8 cellular contexts compared by ENCODE assay signal in the genomic region with DNA sequence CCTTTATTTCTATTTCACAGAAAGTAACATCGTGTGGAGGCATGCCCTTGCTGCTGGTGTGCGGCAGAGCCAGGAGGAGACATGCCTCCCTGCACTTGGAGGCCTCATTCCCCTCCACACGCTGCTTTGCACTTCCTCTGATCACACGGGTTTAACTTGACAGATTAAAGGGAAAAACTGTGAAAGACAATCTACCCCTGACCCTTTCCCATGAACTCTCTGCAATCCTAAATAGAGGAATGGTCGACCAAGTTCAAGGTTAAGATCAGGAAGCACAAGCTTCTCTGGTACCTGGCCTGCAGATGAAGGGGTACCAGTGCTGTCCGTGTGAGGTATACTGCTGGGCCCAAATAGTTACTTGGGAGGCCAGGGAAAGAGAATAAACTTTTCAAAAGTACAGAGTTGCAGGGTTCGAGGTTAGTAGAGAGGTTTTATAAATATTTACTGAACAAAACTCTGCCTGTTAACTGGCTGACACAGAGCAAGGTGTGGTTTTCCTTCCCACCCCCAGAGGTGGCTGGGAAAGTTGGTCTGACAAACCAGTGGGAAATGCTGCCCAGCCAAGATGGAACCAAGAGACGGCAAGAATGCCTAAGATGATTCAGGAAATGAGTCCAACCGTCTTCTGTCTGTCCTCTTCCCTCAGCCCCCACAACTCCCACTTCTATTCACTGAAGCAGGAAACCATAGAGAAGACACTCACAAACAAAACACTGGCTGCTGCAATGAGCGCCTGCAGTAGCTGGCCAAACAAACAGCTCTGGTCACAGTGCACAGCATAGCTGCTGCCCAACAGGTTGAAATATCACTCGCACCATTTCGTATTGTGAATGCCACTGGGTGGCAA.
DNase-seq lines count a peak whose midpoint lies in the region; TF ChIP-seq lines count a peak whose summit lies in the region.

No MANE protein-coding gene starts in this region.

- no peaks in the 10 kb centered on the region for H3K9me3 Mint-ChIP-seq in Calu3 (ENCODE audit: low read depth, unreplicated experiment)
- H3K9me3 Mint-ChIP-seq in activated naive CD4-positive, alpha-beta T cell treated with anti-CD3 and anti-CD28 coated beads, Interleukin-2, amount 10 ng/mL, durations not matched to agents 7 days and 5 days: no peaks in the 10 kb centered on the region
- no peaks in the 10 kb centered on the region for H3K9me3 Mint-ChIP-seq in activated T-cell treated with anti-CD3 and anti-CD28 coated beads, Interleukin-2, amount 50 U/mL, for 24 hours

- TF ChIP-seq CTCF in Calu3 (IDR thresholded peaks at IDR 0.05; ENCODE audit: unreplicated experiment) (no peak), HEK293 (tag by site-specific recombination; IDR thresholded peaks at IDR 0.05) (no peak)

- DNase-seq in Calu3 (no peak), SJSA1 (ENCODE audit: low read depth in 1 of 2, low spot score in 2 of 2) (peak; percentile 87 to 91), left kidney (ENCODE audit: low read depth, low spot score) (peak; percentile 88), anterior cingulate cortex (lab: John Stamatoyannopoulos, UW) (no peak), NCI-H1436 (lab: John Stamatoyannopoulos, UW) (no peak)
- DNase-seq in activated naive CD4-positive, alpha-beta T cell treated with anti-CD3 and anti-CD28 coated beads, Interleukin-2, amount 10 ng/mL, durations not matched to agents 7 days and 5 days: no peak
- no peak for DNase-seq in activated T-cell treated with anti-CD3 and anti-CD28 coated beads, Interleukin-2, amount 50 U/mL, for 24 hours

- CTCF ChIA-PET in Calu3 (lab: Charles Lee) (interaction anchor here (0.7 to 1.0 kb wide), 5 partner anchors 21 to 467 kb away, joined by 3 to 5 read pairs (median 3); no protein-coding TSS in a partner anchor), HEK293 (lab: Yijun Ruan, JAX) (interaction anchor here (0.9 to 2.0 kb wide), 2 partner anchors 18 to 23 kb away, joined by 5 to 10 read pairs; no protein-coding TSS in a partner anchor)
- CTCF ChIA-PET in activated naive CD4-positive, alpha-beta T cell treated with anti-CD3 and anti-CD28 coated beads, Interleukin-2, amount 10 ng/mL, durations not matched to agents 7 days and 5 days (lab: Charles Lee): interaction anchor here (0.8 to 4.1 kb wide), 3 partner anchors 20 to 85 kb away, joined by 4 to 15 read pairs (median 5); no protein-coding TSS in a partner anchor

- no peak overlapping the region for H3K4me3 Mint-ChIP-seq in Calu3 (ENCODE audit: low read depth, unreplicated experiment)
- no peak overlapping the region for H3K4me3 Mint-ChIP-seq in activated naive CD4-positive, alpha-beta T cell treated with anti-CD3 and anti-CD28 coated beads, Interleukin-2, amount 10 ng/mL, durations not matched to agents 7 days and 5 days
- H3K4me3 Mint-ChIP-seq in activated T-cell treated with anti-CD3 and anti-CD28 coated beads, Interleukin-2, amount 50 U/mL, for 24 hours: no peak overlapping the region

- H3K9me3 ChIP-seq in HEK293 (ENCODE audit: control insufficient read depth, insufficient read depth, low read depth, low read length) (no peaks in the 10 kb centered on the region), SJSA1 (replicated peaks) (no peaks in the 10 kb centered on the region)

- peak overlapping the region; percentile 33 for H3K27ac Mint-ChIP-seq in Calu3 (ENCODE audit: unreplicated experiment)
- no peak overlapping the region for H3K27ac Mint-ChIP-seq in activated naive CD4-positive, alpha-beta T cell treated with anti-CD3 and anti-CD28 coated beads, Interleukin-2, amount 10 ng/mL, durations not matched to agents 7 days and 5 days
- H3K27ac Mint-ChIP-seq in activated T-cell treated with anti-CD3 and anti-CD28 coated beads, Interleukin-2, amount 50 U/mL, for 24 hours: no peak overlapping the region

- no peaks in the 10 kb centered on the region for H3K27me3 Mint-ChIP-seq in Calu3 (ENCODE audit: unreplicated experiment)
- peaks cover 17% of the 10 kb centered on the region for H3K27me3 Mint-ChIP-seq in activated naive CD4-positive, alpha-beta T cell treated with anti-CD3 and anti-CD28 coated beads, Interleukin-2, amount 10 ng/mL, durations not matched to agents 7 days and 5 days
- peaks cover 33% of the 10 kb centered on the region for H3K27me3 Mint-ChIP-seq in activated T-cell treated with anti-CD3 and anti-CD28 coated beads, Interleukin-2, amount 50 U/mL, for 24 hours

- H3K36me3 Mint-ChIP-seq in Calu3 (ENCODE audit: insufficient read depth, unreplicated experiment): peaks cover 17% of the 10 kb centered on the region
- H3K36me3 Mint-ChIP-seq in activated naive CD4-positive, alpha-beta T cell treated with anti-CD3 and anti-CD28 coated beads, Interleukin-2, amount 10 ng/mL, durations not matched to agents 7 days and 5 days: no peaks in the 10 kb centered on the region
- H3K36me3 Mint-ChIP-seq in activated T-cell treated with anti-CD3 and anti-CD28 coated beads, Interleukin-2, amount 50 U/mL, for 24 hours (ENCODE audit: low read depth): no peaks in the 10 kb centered on the region

- H3K36me3 ChIP-seq in HEK293 (ENCODE audit: control insufficient read depth in 2 of 2, insufficient read depth in 1 of 2, low read length in 2 of 2) (no peaks in the 10 kb centered on the region), SJSA1 (no peaks in the 10 kb centered on the region)

- no TSS peak for BruUV-seq in Calu3 (replicated peaks; lab: Mats Ljungman, UMichigan)

- peaks cover 35% of the 10 kb centered on the region for H3K4me1 Mint-ChIP-seq in Calu3 (ENCODE audit: low read depth, unreplicated experiment)
- no peaks in the 10 kb centered on the region for H3K4me1 Mint-ChIP-seq in activated naive CD4-positive, alpha-beta T cell treated with anti-CD3 and anti-CD28 coated beads, Interleukin-2, amount 10 ng/mL, durations not matched to agents 7 days and 5 days
- H3K4me1 Mint-ChIP-seq in activated T-cell treated with anti-CD3 and anti-CD28 coated beads, Interleukin-2, amount 50 U/mL, for 24 hours (ENCODE audit: low read depth): peaks cover 3% of the 10 kb centered on the region

- H3K4me1 ChIP-seq in HEK293 (ENCODE audit: control insufficient read depth, insufficient read depth, low read length) (peaks cover 18% of the 10 kb centered on the region), SJSA1 (replicated peaks) (peaks cover 30% of the 10 kb centered on the region)

- POLR2A ChIA-PET in HEK293 (lab: Yijun Ruan, JAX): no interaction called here

- no peak overlapping the region for H3K27ac ChIP-seq in HEK293 (ENCODE audit: extremely low read depth, low read depth, low read length)
- H3K27ac ChIP-seq in SJSA1: peak overlapping the region; percentile 89

- no peaks in the 10 kb centered on the region for H3K27me3 ChIP-seq in SJSA1 (replicated peaks)

- intact Hi-C loops in Calu3 (cut with micrococcal nuclease; ENCODE audit: unreplicated experiment): no loop called here

- H3K4me3 ChIP-seq in HEK293 (ENCODE audit: low read depth, low read length) (no peak overlapping the region), SJSA1 (no peak overlapping the region)

TF ChIP-seq in HEK293, 187 proteins besides CTCF, POLR2A, EP300 and RAD21 (continues in another document):
- TF ChIP-seq SCRT2 (tag by site-specific recombination; IDR thresholded peaks at IDR 0.05) (peak; percentile 82), ZNF654 (tag by site-specific recombination; IDR thresholded peaks at IDR 0.05; ENCODE audit: low read depth) (no peak), GLI4 (tag by site-specific recombination; IDR thresholded peaks at IDR 0.05) (no peak), ZNF423 (tag by site-specific recombination; IDR thresholded peaks at IDR 0.05) (no peak), KLF10 (tag by site-specific recombination; IDR thresholded peaks at IDR 0.05) (no peak), ZNF624 (tag by site-specific recombination; IDR thresholded peaks at IDR 0.05) (no peak), ZFHX2 (tag by site-specific recombination; conservative IDR thresholded peaks at IDR 0.05) (peak; percentile 80)
- TF ChIP-seq, protein P1, sequence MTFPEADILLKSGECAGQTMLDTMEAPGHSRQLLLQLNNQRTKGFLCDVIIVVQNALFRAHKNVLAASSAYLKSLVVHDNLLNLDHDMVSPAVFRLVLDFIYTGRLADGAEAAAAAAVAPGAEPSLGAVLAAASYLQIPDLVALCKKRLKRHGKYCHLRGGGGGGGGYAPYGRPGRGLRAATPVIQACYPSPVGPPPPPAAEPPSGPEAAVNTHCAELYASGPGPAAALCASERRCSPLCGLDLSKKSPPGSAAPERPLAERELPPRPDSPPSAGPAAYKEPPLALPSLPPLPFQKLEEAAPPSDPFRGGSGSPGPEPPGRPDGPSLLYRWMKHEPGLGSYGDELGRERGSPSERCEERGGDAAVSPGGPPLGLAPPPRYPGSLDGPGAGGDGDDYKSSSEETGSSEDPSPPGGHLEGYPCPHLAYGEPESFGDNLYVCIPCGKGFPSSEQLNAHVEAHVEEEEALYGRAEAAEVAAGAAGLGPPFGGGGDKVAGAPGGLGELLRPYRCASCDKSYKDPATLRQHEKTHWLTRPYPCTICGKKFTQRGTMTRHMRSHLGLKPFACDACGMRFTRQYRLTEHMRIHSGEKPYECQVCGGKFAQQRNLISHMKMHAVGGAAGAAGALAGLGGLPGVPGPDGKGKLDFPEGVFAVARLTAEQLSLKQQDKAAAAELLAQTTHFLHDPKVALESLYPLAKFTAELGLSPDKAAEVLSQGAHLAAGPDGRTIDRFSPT (tag by site-specific recombination; IDR thresholded peaks at IDR 0.05): no peak
- TF ChIP-seq, protein P2, sequence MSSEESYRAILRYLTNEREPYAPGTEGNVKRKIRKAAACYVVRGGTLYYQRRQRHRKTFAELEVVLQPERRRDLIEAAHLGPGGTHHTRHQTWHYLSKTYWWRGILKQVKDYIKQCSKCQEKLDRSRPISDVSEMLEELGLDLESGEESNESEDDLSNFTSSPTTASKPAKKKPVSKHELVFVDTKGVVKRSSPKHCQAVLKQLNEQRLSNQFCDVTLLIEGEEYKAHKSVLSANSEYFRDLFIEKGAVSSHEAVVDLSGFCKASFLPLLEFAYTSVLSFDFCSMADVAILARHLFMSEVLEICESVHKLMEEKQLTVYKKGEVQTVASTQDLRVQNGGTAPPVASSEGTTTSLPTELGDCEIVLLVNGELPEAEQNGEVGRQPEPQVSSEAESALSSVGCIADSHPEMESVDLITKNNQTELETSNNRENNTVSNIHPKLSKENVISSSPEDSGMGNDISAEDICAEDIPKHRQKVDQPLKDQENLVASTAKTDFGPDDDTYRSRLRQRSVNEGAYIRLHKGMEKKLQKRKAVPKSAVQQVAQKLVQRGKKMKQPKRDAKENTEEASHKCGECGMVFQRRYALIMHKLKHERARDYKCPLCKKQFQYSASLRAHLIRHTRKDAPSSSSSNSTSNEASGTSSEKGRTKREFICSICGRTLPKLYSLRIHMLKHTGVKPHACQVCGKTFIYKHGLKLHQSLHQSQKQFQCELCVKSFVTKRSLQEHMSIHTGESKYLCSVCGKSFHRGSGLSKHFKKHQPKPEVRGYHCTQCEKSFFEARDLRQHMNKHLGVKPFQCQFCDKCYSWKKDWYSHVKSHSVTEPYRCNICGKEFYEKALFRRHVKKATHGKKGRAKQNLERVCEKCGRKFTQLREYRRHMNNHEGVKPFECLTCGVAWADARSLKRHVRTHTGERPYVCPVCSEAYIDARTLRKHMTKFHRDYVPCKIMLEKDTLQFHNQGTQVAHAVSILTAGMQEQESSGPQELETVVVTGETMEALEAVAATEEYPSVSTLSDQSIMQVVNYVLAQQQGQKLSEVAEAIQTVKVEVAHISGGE (tag by site-specific recombination; conservative IDR thresholded peaks at IDR 0.05; ENCODE audit: low read depth): no peak

Comparison
In these comparisons a context has a peak if more than half of its experiments do, and no peak if none do; other contexts are left out.
1. DNase-seq: peak in SJSA1 (2 of 2) and left kidney (single experiment); none in Calu3 (single experiment), anterior cingulate cortex (0 of 58), activated naive CD4-positive, alpha-beta T cell treated with anti-CD3 and anti-CD28 coated beads, Interleukin-2, amount 10 ng/mL, durations not matched to agents 7 days and 5 days (single experiment), activated T-cell treated with anti-CD3 and anti-CD28 coated beads, Interleukin-2, amount 50 U/mL, for 24 hours (single experiment) and NCI-H1436 (single experiment).